Comparison of ENCODE assay signal across 14 cellular contexts in genomic region chr11:2587132-2587930, GRCh38.
DNase-seq lines count a peak whose midpoint lies in the region; ATAC-seq and TF ChIP-seq lines count a peak whose summit lies in the region.
"Had no signal": no experiment of that assay in that cellular context is flagged by ENCODE, and none has a peak within 500 bp of the region (broad histone marks: within the 10 kb centered on the region; RNA-seq: fewer than 3 reads in every experiment).

No MANE protein-coding gene starts in this region.

- H3K9me3 ChIP-seq in lung (ENCODE audit: control insufficient read depth in 2 of 2, insufficient read depth in 1 of 2, low read length in 1 of 2) (no peaks in the 10 kb centered on the region), tibial artery (no peaks in the 10 kb centered on the region)

- H3K27me3 ChIP-seq in lung (ENCODE audit: control insufficient read depth, insufficient read depth) = no peaks in the 10 kb centered on the region
- H3K27me3 ChIP-seq in tibial artery = peaks cover 0 to 3% of the 10 kb centered on the region in 2 donors

- no peak for TF ChIP-seq CTCF in lung (IDR thresholded peaks at IDR 0.05; ENCODE audit: control extremely low read depth, extremely low read depth)
- TF ChIP-seq CTCF in tibial artery (IDR thresholded peaks at IDR 0.05) = no peak

- ATAC-seq in lung (ENCODE audit: insufficient read depth, low FRiP score) (no peak), HG02610 (IDR thresholded peaks at IDR 0.05; ENCODE audit: unreplicated experiment) (no peak)
- ATAC-seq: GM23338 had no signal

- WGBS in lung, 2 donors = 93 to 98% methylated on average over 20 of the region's 20 CpGs

- H3K36me3 ChIP-seq in lung (ENCODE audit: control insufficient read depth in 2 of 2, insufficient read depth in 2 of 2, low read length in 2 of 2) = peaks cover 0 to 16% of the 10 kb centered on the region in 2 donors
- H3K36me3 ChIP-seq in tibial artery = no peaks in the 10 kb centered on the region
- H3K36me3 ChIP-seq: neural progenitor cell had no signal

- no peaks in the 10 kb centered on the region for H3K9me3 Mint-ChIP-seq in activated T-helper 2 cell treated with anti-CD3 and anti-CD28 coated beads, Interferon-gamma antibody, Interleukin-2, Interleukin-4, amounts not matched to agents 10 μg/mL and 5 μg/mL and 100 μg/mL, durations not matched to agents 14 hours and 24 hours and 36 hours
- H3K9me3 Mint-ChIP-seq: GM23338, neural progenitor cell had no signal

- no peaks in the 10 kb centered on the region for H3K4me1 Mint-ChIP-seq in activated T-helper 2 cell treated with anti-CD3 and anti-CD28 coated beads, Interferon-gamma antibody, Interleukin-2, Interleukin-4, amounts not matched to agents 10 μg/mL and 5 μg/mL and 100 μg/mL, durations not matched to agents 14 hours and 24 hours and 36 hours (ENCODE audit: low read depth)
- H3K4me1 Mint-ChIP-seq: GM23338 had no signal

- H3K4me3 ChIP-seq in lung = no peak overlapping the region
- no peak overlapping the region for H3K4me3 ChIP-seq in tibial artery
- H3K4me3 ChIP-seq: GM23338, neural progenitor cell had no signal

- peak; percentile 1 for DNase-seq in activated naive CD4-positive, alpha-beta T cell treated with Interleukin-2 at 50 U/mL for 16 hours
- no peak for DNase-seq in activated naive CD4-positive, alpha-beta T cell (lab: John Stamatoyannopoulos, UW)
- DNase-seq in activated T-helper 2 cell treated with anti-CD3 and anti-CD28 coated beads, Interferon-gamma antibody, Interleukin-2, Interleukin-4, amounts not matched to agents 10 μg/mL and 5 μg/mL and 100 μg/mL, durations not matched to agents 14 hours and 24 hours and 36 hours (ENCODE audit: low spot score) = peak; percentile 7
- DNase-seq in lung (ENCODE audit: low spot score) (peak; percentile 21), tibial artery (peak; percentile 13 to 53), DMS79 (lab: John Stamatoyannopoulos, UW) (no peak), retina (no peak)
- DNase-seq: DMS153, NCI-H2029 treated with DMSO at 0.1 percent for 48 hours, NCI-H774 had no signal

- intact Hi-C loops in activated T-helper 2 cell treated with anti-CD3 and anti-CD28 coated beads, Interferon-gamma antibody, Interleukin-2, Interleukin-4, amounts not matched to agents 10 μg/mL and 5 μg/mL and 100 μg/mL, durations not matched to agents 14 hours and 24 hours and 36 hours (cut with micrococcal nuclease) = no loop called here
- intact Hi-C loops in tibial artery (cut with DNase I; ENCODE audit: low total_unique reads) = no loop called here

- no peaks in the 10 kb centered on the region for H3K27me3 Mint-ChIP-seq in activated T-helper 2 cell treated with anti-CD3 and anti-CD28 coated beads, Interferon-gamma antibody, Interleukin-2, Interleukin-4, amounts not matched to agents 10 μg/mL and 5 μg/mL and 100 μg/mL, durations not matched to agents 14 hours and 24 hours and 36 hours (ENCODE audit: low read depth)

- H3K27ac Mint-ChIP-seq in activated T-helper 2 cell treated with anti-CD3 and anti-CD28 coated beads, Interferon-gamma antibody, Interleukin-2, Interleukin-4, amounts not matched to agents 10 μg/mL and 5 μg/mL and 100 μg/mL, durations not matched to agents 14 hours and 24 hours and 36 hours = no peak overlapping the region
- H3K27ac Mint-ChIP-seq: GM23338, neural progenitor cell had no signal

- H3K36me3 Mint-ChIP-seq in activated T-helper 2 cell treated with anti-CD3 and anti-CD28 coated beads, Interferon-gamma antibody, Interleukin-2, Interleukin-4, amounts not matched to agents 10 μg/mL and 5 μg/mL and 100 μg/mL, durations not matched to agents 14 hours and 24 hours and 36 hours (ENCODE audit: low read depth) = no peaks in the 10 kb centered on the region
- H3K36me3 Mint-ChIP-seq: neural progenitor cell had no signal

- no peak overlapping the region for H3K27ac ChIP-seq in lung (ENCODE audit: low read depth in 1 of 2, low read length in 1 of 2)
- no peak overlapping the region for H3K27ac ChIP-seq in tibial artery
- H3K27ac ChIP-seq: HL-60, neural progenitor cell had no signal

- H3K4me3 Mint-ChIP-seq in activated T-helper 2 cell treated with anti-CD3 and anti-CD28 coated beads, Interferon-gamma antibody, Interleukin-2, Interleukin-4, amounts not matched to agents 10 μg/mL and 5 μg/mL and 100 μg/mL, durations not matched to agents 14 hours and 24 hours and 36 hours (ENCODE audit: low read depth) = no peak overlapping the region
- H3K4me3 Mint-ChIP-seq: GM23338, neural progenitor cell had no signal

- H3K4me1 ChIP-seq in lung (ENCODE audit: control insufficient read depth in 2 of 2, insufficient read depth in 2 of 2, low read length in 2 of 2) (peaks cover 0 to 3% of the 10 kb centered on the region in 2 donors), tibial artery (no peaks in the 10 kb centered on the region)
- H3K4me1 ChIP-seq: neural progenitor cell had no signal

Comparison
In these comparisons a context has a peak if more than half of its experiments do, and no peak if none do; other contexts are left out.
1. DNase-seq: peak in activated naive CD4-positive, alpha-beta T cell treated with Interleukin-2 at 50 U/mL for 16 hours (single experiment), activated T-helper 2 cell treated with anti-CD3 and anti-CD28 coated beads, Interferon-gamma antibody, Interleukin-2, Interleukin-4, amounts not matched to agents 10 μg/mL and 5 μg/mL and 100 μg/mL, durations not matched to agents 14 hours and 24 hours and 36 hours (single experiment), lung (single experiment) and tibial artery (2 of 2); none in activated naive CD4-positive, alpha-beta T cell (0 of 4), DMS79 (single experiment) and retina (single experiment).